Comparison of ENCODE assay signal across 8 cellular contexts in the genomic region with DNA sequence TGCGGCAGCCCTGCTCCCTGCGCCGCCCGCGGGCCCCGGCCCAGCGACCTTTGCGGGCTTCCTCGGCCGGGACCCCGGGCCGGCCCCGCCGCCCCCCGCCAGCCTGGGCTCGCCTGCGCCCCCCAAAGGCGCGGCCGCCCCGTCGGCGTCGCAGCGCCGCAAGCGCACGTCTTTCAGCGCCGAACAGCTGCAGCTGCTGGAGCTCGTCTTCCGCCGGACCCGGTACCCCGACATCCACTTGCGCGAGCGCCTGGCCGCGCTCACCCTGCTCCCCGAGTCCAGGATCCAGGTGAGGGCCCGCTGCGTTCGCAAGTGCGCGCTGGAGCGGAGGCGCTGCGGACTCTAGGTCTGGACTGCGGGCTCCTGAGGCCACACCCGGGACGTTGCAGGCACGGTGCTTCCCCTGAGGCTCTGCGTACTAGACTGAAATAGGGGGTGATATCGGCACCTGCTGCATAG. TPM values are rescaled to one million over a fixed set of nuclear protein-coding genes. Genes with fewer than 3 reads are reported as not detected.
DNase-seq lines count a peak whose midpoint lies in the region; ATAC-seq and TF ChIP-seq lines count a peak whose summit lies in the region.

No MANE protein-coding gene starts in this region.

- H3K9me3 Mint-ChIP-seq in HFFc6: no peaks in the 10 kb centered on the region
- H3K9me3 Mint-ChIP-seq in central memory CD8-positive, alpha-beta T cell: no peaks in the 10 kb centered on the region

- ATAC-seq in Right ventricle myocardium inferior: no peak
- peak; percentile 60 for ATAC-seq in central memory CD8-positive, alpha-beta T cell (replicated peaks; ENCODE audit: extremely low read depth, poor library complexity, severe bottlenecking)
- ATAC-seq in mucosa of descending colon: peak; percentile 83

- peaks cover 9% of the 10 kb centered on the region for H3K4me1 ChIP-seq in cardiac muscle cell (ENCODE audit: low read depth)
- peaks cover 4% of the 10 kb centered on the region for H3K4me1 ChIP-seq in mucosa of descending colon (ENCODE audit: low read depth)

- H3K36me3 ChIP-seq in cardiac muscle cell (no peaks in the 10 kb centered on the region), mucosa of descending colon (ENCODE audit: low read depth) (no peaks in the 10 kb centered on the region)

- no peak overlapping the region for H3K27ac ChIP-seq in cardiac muscle cell

- H3K27ac Mint-ChIP-seq in HFFc6: no peak overlapping the region
- no peak overlapping the region for H3K27ac Mint-ChIP-seq in central memory CD8-positive, alpha-beta T cell (ENCODE audit: low read depth)

- peak overlapping the region; percentile 42; the same call in 1 of the 2 replicates for H3K4me3 Mint-ChIP-seq in HFFc6
- H3K4me3 Mint-ChIP-seq in central memory CD8-positive, alpha-beta T cell: peak overlapping the region; percentile 77

- no peaks in the 10 kb centered on the region for H3K9me3 ChIP-seq in cardiac muscle cell (ENCODE audit: low read depth)
- no peaks in the 10 kb centered on the region for H3K9me3 ChIP-seq in mucosa of descending colon

- H3K27me3 ChIP-seq in cardiac muscle cell: no peaks in the 10 kb centered on the region

- DNase-seq in cardiac muscle cell (ENCODE audit: low read depth in 1 of 2, low spot score in 1 of 2) (peak; percentile 17 to 62), Right ventricle myocardium inferior (ENCODE audit: missing footprints) (no peak), HFFc6 (no peak), NCI-H2227 (lab: John Stamatoyannopoulos, UW; ENCODE audit: unreplicated experiment) (peak; percentile 62), mucosa of descending colon (peak; percentile 43 to 60 (median 60)), RKO (ENCODE audit: low spot score) (no peak), GM19240 (ENCODE audit: insufficient read length, low spot score) (no peak)
- DNase-seq in central memory CD8-positive, alpha-beta T cell (ENCODE audit: low spot score in 2 of 2): no peak

- no peaks in the 10 kb centered on the region for H3K4me1 Mint-ChIP-seq in HFFc6 (ENCODE audit: low read depth)
- peaks cover 5% of the 10 kb centered on the region for H3K4me1 Mint-ChIP-seq in central memory CD8-positive, alpha-beta T cell

- intact Hi-C loops in Right ventricle myocardium inferior (cut with DNase I) (no loop called here), mucosa of descending colon (cut with DNase I, micrococcal nuclease) (no loop called here)

- H3K4me3 ChIP-seq in cardiac muscle cell (peak overlapping the region; percentile 57), mucosa of descending colon (no peak overlapping the region)

- peaks cover 10% of the 10 kb centered on the region; the same call in 1 of the 2 replicates for H3K27me3 Mint-ChIP-seq in HFFc6 (ENCODE audit: insufficient read depth)
- peaks cover 41% of the 10 kb centered on the region for H3K27me3 Mint-ChIP-seq in central memory CD8-positive, alpha-beta T cell

- no peaks in the 10 kb centered on the region for H3K36me3 Mint-ChIP-seq in HFFc6 (ENCODE audit: low read depth)
- H3K36me3 Mint-ChIP-seq in central memory CD8-positive, alpha-beta T cell (ENCODE audit: insufficient read depth): no peaks in the 10 kb centered on the region

- TF ChIP-seq CTCF in cardiac muscle cell (IDR thresholded peaks at IDR 0.05; ENCODE audit: low read depth, low read length): no peak
- no peak for TF ChIP-seq CTCF in HFFc6 (IDR thresholded peaks at IDR 0.05)
- no peak for TF ChIP-seq CTCF in mucosa of descending colon (IDR thresholded peaks at IDR 0.05)

RNA-seq across cellular contexts. Expression of gene MIXL1, which starts 0.4 kb away (rescaled TPM):
- 3.7 and 5.4 TPM in 2 replicates for total RNA-seq in cardiac muscle cell
- 8.0 and 11.1 TPM in 2 replicates for polyA plus RNA-seq in cardiac muscle cell
- total RNA-seq in Right ventricle myocardium inferior: not detected
- total RNA-seq in HFFc6 (2021; fragmentation: NEBNext Ultra II Directional; extraction: Animal tissue kit (Norgen Biotek cat#: 25700)): under 1 TPM in 1 of 6 experiments, not detected in 5; 0.14 TPM
- under 1 TPM; 0.16 to 0.38 (median 0.29) TPM for total RNA-seq in mucosa of descending colon

RNA-seq across cellular contexts. Expression of gene ACBD3, which starts 37.3 kb away (rescaled TPM):
- total RNA-seq in cardiac muscle cell (37.3 and 47.4 TPM in 2 replicates), Right ventricle myocardium inferior (27.4 TPM), mucosa of descending colon (10 to 100 TPM; 36.6 to 49.9 (median 48.0) TPM)
- polyA plus RNA-seq in cardiac muscle cell: 41.7 and 45.5 TPM in 2 replicates
- 10 to 100 TPM; 63.9 to 72.8 (median 70.5) TPM for total RNA-seq in HFFc6 (2021; fragmentation: NEBNext Ultra II Directional; extraction: Animal tissue kit (Norgen Biotek cat#: 25700))

Comparison
In these comparisons a context has a peak if more than half of its experiments do, and no peak if none do; other contexts are left out.
1. DNase-seq: peak in cardiac muscle cell (2 of 2), NCI-H2227 (single experiment) and mucosa of descending colon (3 of 3); none in Right ventricle myocardium inferior (single experiment), HFFc6 (single experiment), central memory CD8-positive, alpha-beta T cell (0 of 2), RKO (single experiment) and GM19240 (single experiment).